11 cellular contexts compared by ENCODE assay signal in the genomic region with DNA sequence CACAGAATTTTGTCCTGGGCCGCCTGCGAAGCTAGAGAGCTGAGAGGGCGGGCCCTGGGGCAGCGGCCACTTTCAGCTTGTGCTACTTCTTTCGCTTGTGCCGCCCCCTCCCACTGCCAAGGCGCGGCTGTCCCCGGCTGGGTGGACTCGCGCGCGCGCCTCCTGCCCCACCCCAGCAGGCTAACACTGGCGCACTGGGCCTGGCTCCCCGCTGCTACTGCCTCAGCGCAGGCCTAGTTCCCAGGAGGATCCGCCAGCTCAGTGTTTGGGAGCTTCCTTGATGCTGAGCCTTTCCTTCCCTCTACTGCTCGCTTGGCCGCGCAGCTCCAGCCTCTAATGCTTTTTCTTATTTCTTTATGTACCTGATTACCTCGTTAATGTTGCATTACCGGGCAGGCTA. TPM values are rescaled to one million over a fixed set of nuclear protein-coding genes. Genes with fewer than 3 reads are reported as not detected.
DNase-seq lines count a peak whose midpoint lies in the region; ATAC-seq, FAIRE-seq and TF ChIP-seq lines count a peak whose summit lies in the region.
"Had no signal": no experiment of that assay in that cellular context is flagged by ENCODE, and none has a peak within 500 bp of the region (broad histone marks: within the 10 kb centered on the region; RNA-seq: fewer than 3 reads in every experiment).

No MANE protein-coding gene starts in this region.

- H3K9ac ChIP-seq in Karpas-422 (ENCODE audit: low read length) (peak overlapping the region; percentile 67), subcutaneous abdominal adipose tissue (ENCODE audit: low read length in 5 of 5) (peak overlapping the region in 2 of 5 donors; percentile 8 to 62)

- WGBS in esophagus muscularis mucosa: 56% methylated on average over 17 of the region's 23 CpGs

- H3K79me2 ChIP-seq in Karpas-422 (ENCODE audit: low read length): no peaks in the 10 kb centered on the region

- TF ChIP-seq EP300 in esophagus muscularis mucosa (IDR thresholded peaks at IDR 0.05): no peak

- no peaks in the 10 kb centered on the region for H3K27me3 ChIP-seq in Karpas-422 (ENCODE audit: low read length)
- no peaks in the 10 kb centered on the region for H3K27me3 ChIP-seq in esophagus muscularis mucosa
- H3K27me3 ChIP-seq in left lung: peaks cover 0 to 30% of the 10 kb centered on the region in 2 donors
- no peaks in the 10 kb centered on the region for H3K27me3 ChIP-seq in subcutaneous abdominal adipose tissue (ENCODE audit: control insufficient read depth in 5 of 5, insufficient read depth in 4 of 5, low read length in 5 of 5)
- H3K27me3 ChIP-seq: MG63 had no signal

- ATAC-seq in left lung: peak; percentile 85

- no peaks in the 10 kb centered on the region for H3K9me3 ChIP-seq in Karpas-422 (ENCODE audit: low read length)
- no peaks in the 10 kb centered on the region for H3K9me3 ChIP-seq in esophagus muscularis mucosa
- H3K9me3 ChIP-seq in left lung: no peaks in the 10 kb centered on the region
- H3K9me3 ChIP-seq in subcutaneous abdominal adipose tissue (ENCODE audit: control insufficient read depth in 5 of 5, low read length in 5 of 5): no peaks in the 10 kb centered on the region
- H3K9me3 ChIP-seq: MG63 had no signal

- H3K4me3 ChIP-seq in Karpas-422 (ENCODE audit: low read length) (peak overlapping the region; percentile 48), esophagus muscularis mucosa (peak overlapping the region in 3 of 4 donors; percentile 2 to 27 (median 12)), left lung (no peak overlapping the region), subcutaneous abdominal adipose tissue (ENCODE audit: low read depth in 1 of 5, low read length in 5 of 5) (peak overlapping the region; percentile 21 to 57 (median 37))
- H3K4me3 ChIP-seq: MG63 had no signal

- peak overlapping the region; percentile 93 for H2AFZ ChIP-seq in Karpas-422 (ENCODE audit: low read length)

- intact Hi-C loops in esophagus muscularis mucosa (cut with DNase I) (no loop called here), left lung (cut with DNase I) (no loop called here)

- H3K4me1 ChIP-seq in Karpas-422 (ENCODE audit: low read length) (peaks cover 41% of the 10 kb centered on the region), esophagus muscularis mucosa (no peaks in the 10 kb centered on the region), left lung (no peaks in the 10 kb centered on the region), subcutaneous abdominal adipose tissue (ENCODE audit: control insufficient read depth in 5 of 5, insufficient read depth in 5 of 5, low read length in 5 of 5) (peaks cover 0 to 10% (median 7%) of the 10 kb centered on the region in 5 donors)

- no peaks in the 10 kb centered on the region for H3K9me2 ChIP-seq in Karpas-422 (replicated peaks; ENCODE audit: insufficient read depth, low read length)

- TF ChIP-seq CTCF in esophagus muscularis mucosa (IDR thresholded peaks at IDR 0.05) (no peak), left lung (IDR thresholded peaks at IDR 0.05) (no peak), D721Med (IDR thresholded peaks at IDR 0.05; ENCODE audit: insufficient read depth, missing control alignments) (no peak)

- DNase-seq in Karpas-422: peak; percentile 56
- DNase-seq in esophagus muscularis mucosa (ENCODE audit: extremely low spot score): no peak
- peak; percentile 33 to 79 for DNase-seq in left lung
- no peak for DNase-seq in SW 1271 (lab: John Stamatoyannopoulos, UW)
- no peak for DNase-seq in NCI-H1417 treated with DMSO at 0.1 percent for 48 hours (lab: John Stamatoyannopoulos, UW)
- DNase-seq in D721Med (ENCODE audit: insufficient read length, low spot score): no peak
- no peak for DNase-seq in effector CD4-positive, alpha-beta T cell
- DNase-seq: activated CD4-positive, alpha-beta T cell treated with anti-CD3 and anti-CD28 coated beads, Interleukin-2, amount 10 ng/mL, durations not matched to agents 7 days and 5 days; GDM1; MG63 had no signal

- H3K4me2 ChIP-seq in Karpas-422 (ENCODE audit: low read depth, low read length, poor library complexity, severe bottlenecking): peak overlapping the region; percentile 63

- no peak for TF ChIP-seq POLR2A in esophagus muscularis mucosa (IDR thresholded peaks at IDR 0.05; ENCODE audit: low read depth)

- FAIRE-seq in D721Med (lab: Jason Lieb, UNC): no peak

- H3K27ac ChIP-seq in Karpas-422 (ENCODE audit: low read length) (peak overlapping the region; percentile 76), esophagus muscularis mucosa (replicated peaks in 1 of 4) (no peak overlapping the region), left lung (no peak overlapping the region), subcutaneous abdominal adipose tissue (ENCODE audit: low read depth, low read length) (no peak overlapping the region)

- no peaks in the 10 kb centered on the region for H4K20me1 ChIP-seq in Karpas-422 (ENCODE audit: insufficient read depth, low read depth, low read length)

- H3K36me3 ChIP-seq in Karpas-422 (ENCODE audit: insufficient read depth, low read length) (no peaks in the 10 kb centered on the region), esophagus muscularis mucosa (no peaks in the 10 kb centered on the region), left lung (no peaks in the 10 kb centered on the region), subcutaneous abdominal adipose tissue (ENCODE audit: control insufficient read depth in 5 of 5, insufficient read depth in 5 of 5, low read length in 5 of 5) (no peaks in the 10 kb centered on the region)
- H3K36me3 ChIP-seq: MG63 had no signal

RNA-seq across cellular contexts. Expression of gene METAP2, which starts 27.4 kb away (rescaled TPM):
- 304 and 383 TPM in 2 replicates for total RNA-seq in Karpas-422 (2014; rRNA removed; shearing (Covaris generic); ENCODE audit: low replicate concordance)
- total RNA-seq in esophagus muscularis mucosa (10 to 100 TPM; 52.6 to 76.2 (median 69.7) TPM), left lung (10 to 100 TPM; 56.3 to 57.5 TPM)

Comparison
In these comparisons a context has a peak if more than half of its experiments do, and no peak if none do; other contexts are left out.
1. DNase-seq: peak in Karpas-422 (single experiment) and left lung (2 of 2); none in esophagus muscularis mucosa (single experiment), SW 1271 (0 of 2), NCI-H1417 treated with DMSO at 0.1 percent for 48 hours (single experiment), D721Med (single experiment) and effector CD4-positive, alpha-beta T cell (single experiment).
2. H3K4me3 ChIP-seq: peak in Karpas-422 (single experiment), esophagus muscularis mucosa (3 of 4) and subcutaneous abdominal adipose tissue (5 of 5); none in left lung (0 of 2).